Comparison of ENCODE assay signal across 1 cellular context in genomic region chrX:72245461-72246089, GRCh38.
TF ChIP-seq lines count a peak whose summit lies in the region.

No MANE protein-coding gene starts in this region.

TF ChIP-seq in endothelial cell of umbilical vein, 7 proteins besides CTCF, POLR2A, EP300 and RAD21:
- TF ChIP-seq MYC (IDR thresholded peaks at IDR 0.05; ENCODE audit: low read depth, low read length) (no peak), JUN (IDR thresholded peaks at IDR 0.05; ENCODE audit: borderline replicate concordance, insufficient read depth, insufficient read length, low read depth) (no peak), EZH2 (IDR thresholded peaks at IDR 0.05; ENCODE audit: borderline replicate concordance, low read depth, low read length, severe bottlenecking) (no peak), FOS (IDR thresholded peaks at IDR 0.05; ENCODE audit: borderline replicate concordance, insufficient read depth, low read length) (no peak), GATA2 (IDR thresholded peaks at IDR 0.05; ENCODE audit: insufficient read depth, insufficient read length, low read depth, low read length) (no peak), MAX (IDR thresholded peaks at IDR 0.05; ENCODE audit: insufficient read depth, insufficient read length) (no peak), POLR2AphosphoS5 (IDR thresholded peaks at IDR 0.05; ENCODE audit: insufficient read depth, low read depth, low read length) (no peak)
